10 cellular contexts compared by ENCODE assay signal in genomic region chr15:64846246-64846645, GRCh38. TPM values are rescaled to one million over a fixed set of nuclear protein-coding genes. Genes with fewer than 3 reads are reported as not detected.
DNase-seq lines count a peak whose midpoint lies in the region; ATAC-seq and TF ChIP-seq lines count a peak whose summit lies in the region.
"Had no signal": no experiment of that assay in that cellular context is flagged by ENCODE, and none has a peak within 500 bp of the region (broad histone marks: within the 10 kb centered on the region; RNA-seq: fewer than 3 reads in every experiment).

No MANE protein-coding gene starts in this region.

- peak overlapping the region in 1 of 2 donors; percentile 87 for H3K27ac Mint-ChIP-seq in activated naive CD4-positive, alpha-beta T cell treated with anti-CD3 and anti-CD28 coated beads, Interleukin-2, amount 50 U/mL, for 72 hours

- no peaks in the 10 kb centered on the region for H3K9me3 ChIP-seq in BLaER1 treated with 17β-estradiol and CSF1 and Interleukin-3, amounts not matched to agents 10 nM and 100 nM (replicated peaks in 1 of 11)
- no peaks in the 10 kb centered on the region for H3K9me3 ChIP-seq in esophagus squamous epithelium
- no peaks in the 10 kb centered on the region for H3K9me3 ChIP-seq in trophoblast cell (ENCODE audit: insufficient read depth, low read depth, low read length)
- H3K9me3 ChIP-seq in GM23248 (ENCODE audit: low read depth) = no peaks in the 10 kb centered on the region

- no peak for TF ChIP-seq POLR2A in esophagus squamous epithelium (IDR thresholded peaks at IDR 0.05)

- H3K4me1 ChIP-seq in BLaER1 treated with 17β-estradiol and CSF1 and Interleukin-3, amounts not matched to agents 10 nM and 100 nM = peaks cover 60 to 86% (median 70%) of the 10 kb centered on the region in 10 experiments
- H3K4me1 ChIP-seq in esophagus squamous epithelium (peaks cover 47 to 90% (median 61%) of the 10 kb centered on the region in 3 donors), trophoblast cell (ENCODE audit: control insufficient read depth in 1 of 2, insufficient read depth in 2 of 2, low read length in 2 of 2) (peaks cover 36% of the 10 kb centered on the region in 2 experiments), GM23248 (ENCODE audit: insufficient read depth) (peaks cover 34% of the 10 kb centered on the region)

- no peaks in the 10 kb centered on the region for H3K9me3 Mint-ChIP-seq in activated naive CD4-positive, alpha-beta T cell treated with anti-CD3 and anti-CD28 coated beads, Interleukin-2, amount 50 U/mL, for 72 hours

- H3K9me2 ChIP-seq in GM23248 (ENCODE audit: insufficient read depth) = no peaks in the 10 kb centered on the region

- no peak for ATAC-seq in activated naive CD4-positive, alpha-beta T cell treated with anti-CD3 and anti-CD28 coated beads, Interleukin-2, amount 50 U/mL, for 72 hours

- no peak overlapping the region for H4K91ac ChIP-seq in trophoblast cell (ENCODE audit: low read depth, low read length)

- peaks cover 18 to 20% of the 10 kb centered on the region in 2 donors for H3K36me3 Mint-ChIP-seq in activated naive CD4-positive, alpha-beta T cell treated with anti-CD3 and anti-CD28 coated beads, Interleukin-2, amount 50 U/mL, for 72 hours

- H3K27me3 ChIP-seq in BLaER1 treated with 17β-estradiol and CSF1 and Interleukin-3, amounts not matched to agents 10 nM and 100 nM = no peaks in the 10 kb centered on the region
- H3K27me3 ChIP-seq in esophagus squamous epithelium = no peaks in the 10 kb centered on the region
- no peaks in the 10 kb centered on the region for H3K27me3 ChIP-seq in trophoblast cell (ENCODE audit: insufficient read depth, low read length)
- H3K27me3 ChIP-seq in GM23248 (replicated peaks; ENCODE audit: insufficient read depth) = no peaks in the 10 kb centered on the region

- H3K23ac ChIP-seq in trophoblast cell (ENCODE audit: low read length) = no peak overlapping the region

- H2BK12ac ChIP-seq in trophoblast cell (ENCODE audit: low read length) = no peak overlapping the region

- H3K4me2 ChIP-seq in BLaER1 treated with 17β-estradiol and CSF1 and Interleukin-3, amounts not matched to agents 10 nM and 100 nM = peak overlapping the region; percentile 94 to 100 (median 99)
- H3K4me2 ChIP-seq in trophoblast cell (ENCODE audit: low read length) (no peak overlapping the region), GM23248 (ENCODE audit: unreplicated experiment) (no peak overlapping the region)

- intact Hi-C loops in esophagus squamous epithelium (cut with DNase I) = loop anchor here (10.0 kb wide), 1 partner anchor 49 kb away; no protein-coding TSS in a partner anchor

- H3K36me3 ChIP-seq in BLaER1 treated with 17β-estradiol and CSF1 and Interleukin-3, amounts not matched to agents 10 nM and 100 nM = peaks cover 34 to 77% (median 54%) of the 10 kb centered on the region in 11 experiments
- peaks cover 0 to 36% (median 4%) of the 10 kb centered on the region in 3 donors for H3K36me3 ChIP-seq in esophagus squamous epithelium
- H3K36me3 ChIP-seq in trophoblast cell (ENCODE audit: control insufficient read depth in 1 of 2, insufficient read depth in 2 of 2, low read length in 2 of 2) = peaks cover 2 to 11% of the 10 kb centered on the region in 2 experiments
- H3K36me3 ChIP-seq in GM23248 (ENCODE audit: low read depth) = peaks cover 12% of the 10 kb centered on the region; the same call in 1 of the 2 replicates

- in situ Hi-C loops in GM23248 (cut with MboI) = no loop called here

- no peak overlapping the region for H2BK5ac ChIP-seq in trophoblast cell (ENCODE audit: low read depth, low read length, poor library complexity)

- H3K27ac ChIP-seq in BLaER1 treated with 17β-estradiol and CSF1 and Interleukin-3, amounts not matched to agents 10 nM and 100 nM = peak overlapping the region in 9 of 11 experiments; percentile 42 to 95 (median 89); a peak in 12 of 22 replicates
- peak overlapping the region; percentile 14 to 96 (median 86) for H3K27ac ChIP-seq in esophagus squamous epithelium
- no peak overlapping the region for H3K27ac ChIP-seq in trophoblast cell (ENCODE audit: low read depth, low read length)
- no peak overlapping the region for H3K27ac ChIP-seq in GM23248

- peak overlapping the region; percentile 22 for H3K18ac ChIP-seq in trophoblast cell (ENCODE audit: low read length)

- H3K4me3 ChIP-seq in BLaER1 treated with 17β-estradiol and CSF1 and Interleukin-3, amounts not matched to agents 10 nM and 100 nM = peak overlapping the region in 9 of 10 experiments; percentile 89 to 99 (median 96); a peak in 14 of 20 replicates
- H3K4me3 ChIP-seq in esophagus squamous epithelium (peak overlapping the region in 1 of 4 donors; percentile 96), trophoblast cell (ENCODE audit: low read depth, low read length) (no peak overlapping the region), GM23248 (no peak overlapping the region)

- no peak overlapping the region for H4K12ac ChIP-seq in trophoblast cell (ENCODE audit: low read depth, low read length)

- peak overlapping the region in 10 of 11 experiments; percentile 93 to 98 (median 96); a peak in 16 of 22 replicates for H3K9ac ChIP-seq in BLaER1 treated with 17β-estradiol and CSF1 and Interleukin-3, amounts not matched to agents 10 nM and 100 nM
- H3K9ac ChIP-seq in trophoblast cell (ENCODE audit: low read length) = no peak overlapping the region
- no peak overlapping the region for H3K9ac ChIP-seq in GM23248

- H3K79me1 ChIP-seq in trophoblast cell (ENCODE audit: low read length) = peaks cover 13% of the 10 kb centered on the region

- 72 to 80% methylated on average over 8 to 10 of the region's 10 CpGs for WGBS in esophagus squamous epithelium, 2 donors
- WGBS in trophoblast cell (ENCODE audit: extremely low coverage, insufficient coverage, insufficient read length) = no CpG with 5 or more reads among the region's 10 CpGs
- 77 to 82% methylated on average over 10 of the region's 10 CpGs for WGBS in GM23248 (ENCODE audit: low coverage in 1 of 2, low lambda C conversion rate in 2 of 2, missing lambda C conversion rate in 2 of 2), 2 experiments

- H4K20me1 ChIP-seq in BLaER1 treated with 17β-estradiol and CSF1 and Interleukin-3, amounts not matched to agents 10 nM and 100 nM = peaks cover 65 to 95% (median 89%) of the 10 kb centered on the region in 11 experiments
- H4K20me1 ChIP-seq in GM23248 (ENCODE audit: insufficient read depth) = no peaks in the 10 kb centered on the region

- peak; percentile 32 for DNase-seq in MV-4-11 (lab: John Stamatoyannopoulos, UW)
- no peak for DNase-seq in esophagus squamous epithelium (lab: John Stamatoyannopoulos, UW)
- DNase-seq in trophoblast cell = no peak
- no peak for DNase-seq in pons (ENCODE audit: low spot score)
- no peak for DNase-seq in activated naive CD4-positive, alpha-beta T cell treated with anti-CD3 and anti-CD28 coated beads, Interleukin-2, amount 50 U/mL, for 72 hours (ENCODE audit: low spot score in 2 of 2)
- DNase-seq in NK-92 (lab: John Stamatoyannopoulos, UW; ENCODE audit: unreplicated experiment) = no peak
- no peak for DNase-seq in GM23248
- DNase-seq: GDM1, hypothalamus had no signal

- H3F3A ChIP-seq in GM23248 (ENCODE audit: insufficient read depth) = peaks cover 22% of the 10 kb centered on the region

- no peak overlapping the region for H3K14ac ChIP-seq in trophoblast cell (ENCODE audit: low read length)

- H2BK120ac ChIP-seq in trophoblast cell (ENCODE audit: insufficient read depth, low read length, poor library complexity) = no peak overlapping the region

- H2AFZ ChIP-seq in trophoblast cell (ENCODE audit: insufficient read depth, low read length, poor library complexity) (no peak overlapping the region), GM23248 (no peak overlapping the region)

- H3K4ac ChIP-seq in trophoblast cell (ENCODE audit: low read depth, low read length) = peak overlapping the region; percentile 38

- no peak for TF ChIP-seq CTCF in esophagus squamous epithelium (IDR thresholded peaks at IDR 0.05)

- H4K8ac ChIP-seq in trophoblast cell (ENCODE audit: low read depth, low read length) = no peak overlapping the region

- H2AK5ac ChIP-seq in trophoblast cell (ENCODE audit: low read length) = no peak overlapping the region

- peaks cover 6% of the 10 kb centered on the region for H3K79me2 ChIP-seq in trophoblast cell (ENCODE audit: control insufficient read depth, insufficient read depth, low read length, poor library complexity)
- H3K79me2 ChIP-seq in GM23248 (ENCODE audit: insufficient read depth) = peaks cover 89% of the 10 kb centered on the region

RNA-seq across cellular contexts. Expression of gene PLEKHO2, which starts 4.5 kb away (rescaled TPM):
- 10 to 100 TPM in 1 of 4 donors, 1 to 10 TPM in 3; 5.6 to 18.3 (median 7.2) TPM for total RNA-seq in esophagus squamous epithelium
- 12.4 and 13.6 TPM in 2 replicates for polyA plus RNA-seq in trophoblast cell (2013)
- 10 to 100 TPM; 13.7 to 16.1 TPM for total RNA-seq in activated naive CD4-positive, alpha-beta T cell treated with anti-CD3 and anti-CD28 coated beads, Interleukin-2, amount 50 U/mL, for 72 hours
- 27.2 and 35.3 TPM in 2 replicates for total RNA-seq in GM23248 (2014; rRNA removed; shearing (Covaris generic))
- polyA plus RNA-seq in GM23248 (2016; fragmentation: Nextera tagmentation; extraction: Ambion mirVana) = 30.7 and 32.3 TPM in 2 replicates

RNA-seq across cellular contexts. Expression of gene PIF1, which starts 20.8 kb away (rescaled TPM):
- 10 to 100 TPM in 1 of 4 donors, 1 to 10 TPM in 3; 1.8 to 17.5 (median 3.8) TPM for total RNA-seq in esophagus squamous epithelium
- 7.7 and 8.2 TPM in 2 replicates for polyA plus RNA-seq in trophoblast cell (2013)
- 10 to 100 TPM; 47.5 to 56.0 TPM for total RNA-seq in activated naive CD4-positive, alpha-beta T cell treated with anti-CD3 and anti-CD28 coated beads, Interleukin-2, amount 50 U/mL, for 72 hours
- 9.7 and 11.3 TPM in 2 replicates for total RNA-seq in GM23248 (2014; rRNA removed; shearing (Covaris generic))
- polyA plus RNA-seq in GM23248 (2016; fragmentation: Nextera tagmentation; extraction: Ambion mirVana) = 7.0 and 8.1 TPM in 2 replicates

Comparison
In these comparisons a context has a peak if more than half of its experiments do, and no peak if none do; other contexts are left out.
1. H3K27ac ChIP-seq: peak in BLaER1 treated with 17β-estradiol and CSF1 and Interleukin-3, amounts not matched to agents 10 nM and 100 nM (9 of 11) and esophagus squamous epithelium (4 of 4); none in trophoblast cell (single experiment) and GM23248 (single experiment).
2. H3K4me2 ChIP-seq: peak in BLaER1 treated with 17β-estradiol and CSF1 and Interleukin-3, amounts not matched to agents 10 nM and 100 nM (11 of 11); none in trophoblast cell (single experiment) and GM23248 (single experiment).
3. H3K4me3 ChIP-seq: peak in BLaER1 treated with 17β-estradiol and CSF1 and Interleukin-3, amounts not matched to agents 10 nM and 100 nM (9 of 10); none in trophoblast cell (single experiment) and GM23248 (single experiment).
4. H3K9ac ChIP-seq: peak in BLaER1 treated with 17β-estradiol and CSF1 and Interleukin-3, amounts not matched to agents 10 nM and 100 nM (10 of 11); none in trophoblast cell (single experiment) and GM23248 (single experiment).